ENCODE assay signal across 23 cellular contexts in the genomic region with DNA sequence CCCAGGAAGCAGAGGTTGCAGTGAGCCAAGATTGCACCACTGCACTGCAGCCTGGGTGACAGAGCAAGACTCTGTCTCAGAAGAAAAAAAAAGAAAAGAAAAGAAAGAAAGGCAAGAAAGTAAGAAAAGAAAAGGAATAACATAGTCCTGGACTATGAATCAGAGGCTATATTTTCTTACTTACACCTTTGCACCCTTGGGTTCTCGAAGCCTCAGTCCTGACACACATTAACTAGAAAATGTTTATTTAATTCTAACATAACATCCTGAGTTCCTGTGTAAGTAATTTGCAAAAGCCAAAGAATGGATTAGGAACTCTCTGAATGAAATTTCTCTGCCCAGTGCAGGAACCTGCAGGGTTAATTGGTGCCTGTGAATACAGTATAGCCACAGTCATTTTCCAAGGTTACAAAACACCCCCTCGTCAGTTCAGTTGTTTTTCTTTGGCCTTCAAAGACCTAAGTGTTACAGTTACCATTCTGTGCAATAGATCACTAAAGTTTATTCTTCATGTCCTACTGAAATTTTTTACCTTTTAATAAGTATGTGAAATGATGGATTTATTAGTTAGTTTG.
DNase-seq lines count a peak whose midpoint lies in the region; ATAC-seq and TF ChIP-seq lines count a peak whose summit lies in the region.
"Had no signal": no experiment of that assay in that cellular context is flagged by ENCODE, and none has a peak within 500 bp of the region (broad histone marks: within the 10 kb centered on the region; RNA-seq: fewer than 3 reads in every experiment).

No MANE protein-coding gene starts in this region.

- CTCF ChIA-PET in naive thymus-derived CD4-positive, alpha-beta T cell (lab: Charles Lee), result no interaction called here

- H3K27me3 Mint-ChIP-seq in naive thymus-derived CD4-positive, alpha-beta T cell, result peaks cover 0 to 11% (median 7%) of the 10 kb centered on the region in 5 donors
- H3K27me3 Mint-ChIP-seq: CD4-positive, alpha-beta T cell had no signal

- intact Hi-C loops in left colon (cut with DNase I, micrococcal nuclease) (no loop called here), right lobe of liver (cut with DNase I) (no loop called here)
- intact Hi-C loops in naive thymus-derived CD4-positive, alpha-beta T cell (cut with micrococcal nuclease), result no loop called here

- no peaks in the 10 kb centered on the region for H3K4me1 ChIP-seq in right lobe of liver
- no peaks in the 10 kb centered on the region for H3K4me1 ChIP-seq in naive thymus-derived CD4-positive, alpha-beta T cell (ENCODE audit: control insufficient read depth in 2 of 2, insufficient read depth in 2 of 2, low read length in 2 of 2)
- H3K4me1 ChIP-seq: A549; BE2C; BLaER1 treated with 17β-estradiol and CSF1 and Interleukin-3, amounts not matched to agents 10 nM and 100 nM had no signal

- no peaks in the 10 kb centered on the region for H3K36me3 Mint-ChIP-seq in naive thymus-derived CD4-positive, alpha-beta T cell
- H3K36me3 Mint-ChIP-seq: CD14-positive monocyte had no signal

- peak; percentile 53 for ATAC-seq in left colon
- ATAC-seq in right lobe of liver, result peak in 3 of 4 donors; percentile 45 to 64 (median 56)
- ATAC-seq in naive thymus-derived CD4-positive, alpha-beta T cell, result no peak
- no peak for ATAC-seq in GM19467 (IDR thresholded peaks at IDR 0.05; ENCODE audit: unreplicated experiment)
- ATAC-seq: A549, HCT116 had no signal

- H3K36me3 ChIP-seq in kidney epithelial cell (ENCODE audit: control insufficient read depth, insufficient read depth, low read length) (no peaks in the 10 kb centered on the region), right lobe of liver (no peaks in the 10 kb centered on the region)
- no peaks in the 10 kb centered on the region for H3K36me3 ChIP-seq in naive thymus-derived CD4-positive, alpha-beta T cell (ENCODE audit: control insufficient read depth in 2 of 3, insufficient read depth in 3 of 3, low read length in 3 of 3)
- H3K36me3 ChIP-seq: BE2C; BLaER1 treated with 17β-estradiol and CSF1 and Interleukin-3, amounts not matched to agents 10 nM and 100 nM had no signal

- H3K4me1 Mint-ChIP-seq in naive thymus-derived CD4-positive, alpha-beta T cell, result no peaks in the 10 kb centered on the region
- H3K4me1 Mint-ChIP-seq: CD14-positive monocyte; CD8-positive, alpha-beta memory T cell had no signal

- no peak overlapping the region for H3K4me3 Mint-ChIP-seq in naive thymus-derived CD4-positive, alpha-beta T cell
- H3K4me3 Mint-ChIP-seq: CD14-positive monocyte; CD4-positive, alpha-beta T cell; CD8-positive, alpha-beta memory T cell had no signal

- 32% methylated on average over 2 of the region's 2 CpGs for WGBS in right lobe of liver (ENCODE audit: insufficient coverage, low coverage, low lambda C conversion rate, missing lambda C conversion rate)

- TF ChIP-seq POLR2A in right lobe of liver (IDR thresholded peaks at IDR 0.05), result no peak

- POLR2A ChIA-PET in naive thymus-derived CD4-positive, alpha-beta T cell (lab: Charles Lee), result no interaction called here

- no peaks in the 10 kb centered on the region for H3K9me3 Mint-ChIP-seq in naive thymus-derived CD4-positive, alpha-beta T cell
- H3K9me3 Mint-ChIP-seq: CD4-positive, alpha-beta T cell; CD8-positive, alpha-beta memory T cell had no signal

- TF ChIP-seq CTCF in LNCaP clone FGC (IDR thresholded peaks at IDR 0.05; ENCODE audit: control insufficient read depth, extremely low read depth, insufficient read depth), result no peak
- no peak for TF ChIP-seq CTCF in kidney epithelial cell (IDR thresholded peaks at IDR 0.05; ENCODE audit: insufficient read depth, low read length, poor library complexity, severe bottlenecking)
- no peak for TF ChIP-seq CTCF in right lobe of liver (IDR thresholded peaks at IDR 0.05)

- DNase-seq in LNCaP clone FGC (ENCODE audit: low read depth) (peak; percentile 42), kidney epithelial cell (ENCODE audit: low read depth) (peak; percentile 28), left colon (no peak), right lobe of liver (no peak), HuH-7.5 (ENCODE audit: low spot score) (no peak), anterior cingulate cortex (lab: John Stamatoyannopoulos, UW) (no peak)
- DNase-seq in naive thymus-derived CD4-positive, alpha-beta T cell, result no peak
- DNase-seq: 8988T; ACHN; AML-193; BE2C; Calu3; CD4-positive, alpha-beta T cell; CD8-positive, alpha-beta memory T cell; DMS53; DMS79 treated with DMSO at 0.1 percent for 48 hours; GF-D8; H7 had no signal

- H3K27ac ChIP-seq in right lobe of liver, result no peak overlapping the region
- H3K27ac ChIP-seq in naive thymus-derived CD4-positive, alpha-beta T cell (ENCODE audit: low read depth, low read length), result no peak overlapping the region
- H3K27ac ChIP-seq: A549; BLaER1 treated with 17β-estradiol and CSF1 and Interleukin-3, amounts not matched to agents 10 nM and 100 nM had no signal

- H3K9me3 ChIP-seq in right lobe of liver, result no peaks in the 10 kb centered on the region
- no peaks in the 10 kb centered on the region for H3K9me3 ChIP-seq in naive thymus-derived CD4-positive, alpha-beta T cell (ENCODE audit: control insufficient read depth in 2 of 3, low read length in 3 of 3)
- H3K9me3 ChIP-seq: A549; BE2C; BLaER1 treated with 17β-estradiol and CSF1 and Interleukin-3, amounts not matched to agents 10 nM and 100 nM had no signal

- H3K4me3 ChIP-seq in LNCaP clone FGC (ENCODE audit: low read depth, low read length), result no peak overlapping the region
- no peak overlapping the region for H3K4me3 ChIP-seq in kidney epithelial cell (ENCODE audit: low read depth, low read length)
- H3K4me3 ChIP-seq in right lobe of liver, result no peak overlapping the region
- no peak overlapping the region for H3K4me3 ChIP-seq in naive thymus-derived CD4-positive, alpha-beta T cell (ENCODE audit: low read length)
- H3K4me3 ChIP-seq: A549; BLaER1 treated with 17β-estradiol and CSF1 and Interleukin-3, amounts not matched to agents 10 nM and 100 nM had no signal

- H3K27ac Mint-ChIP-seq in naive thymus-derived CD4-positive, alpha-beta T cell, result no peak overlapping the region
- H3K27ac Mint-ChIP-seq: CD14-positive monocyte; CD4-positive, alpha-beta T cell; CD8-positive, alpha-beta memory T cell had no signal

- H3K27me3 ChIP-seq in kidney epithelial cell (ENCODE audit: control insufficient read depth, insufficient read depth, low read length) (no peaks in the 10 kb centered on the region), right lobe of liver (no peaks in the 10 kb centered on the region)
- no peaks in the 10 kb centered on the region for H3K27me3 ChIP-seq in naive thymus-derived CD4-positive, alpha-beta T cell (ENCODE audit: control insufficient read depth in 2 of 2, insufficient read depth in 2 of 2, low read length in 2 of 2)
- H3K27me3 ChIP-seq: BE2C; BLaER1 treated with 17β-estradiol and CSF1 and Interleukin-3, amounts not matched to agents 10 nM and 100 nM had no signal

Comparison
In these comparisons a context has a peak if more than half of its experiments do, and no peak if none do; other contexts are left out.
1. DNase-seq: peak in LNCaP clone FGC (single experiment) and kidney epithelial cell (single experiment); none in left colon (0 of 2), right lobe of liver (0 of 3), HuH-7.5 (single experiment), naive thymus-derived CD4-positive, alpha-beta T cell (0 of 9) and anterior cingulate cortex (0 of 58).
2. ATAC-seq: peak in left colon (single experiment) and right lobe of liver (3 of 4); none in naive thymus-derived CD4-positive, alpha-beta T cell (single experiment) and GM19467 (single experiment).